1 cellular context compared by ENCODE assay signal in the genomic region with DNA sequence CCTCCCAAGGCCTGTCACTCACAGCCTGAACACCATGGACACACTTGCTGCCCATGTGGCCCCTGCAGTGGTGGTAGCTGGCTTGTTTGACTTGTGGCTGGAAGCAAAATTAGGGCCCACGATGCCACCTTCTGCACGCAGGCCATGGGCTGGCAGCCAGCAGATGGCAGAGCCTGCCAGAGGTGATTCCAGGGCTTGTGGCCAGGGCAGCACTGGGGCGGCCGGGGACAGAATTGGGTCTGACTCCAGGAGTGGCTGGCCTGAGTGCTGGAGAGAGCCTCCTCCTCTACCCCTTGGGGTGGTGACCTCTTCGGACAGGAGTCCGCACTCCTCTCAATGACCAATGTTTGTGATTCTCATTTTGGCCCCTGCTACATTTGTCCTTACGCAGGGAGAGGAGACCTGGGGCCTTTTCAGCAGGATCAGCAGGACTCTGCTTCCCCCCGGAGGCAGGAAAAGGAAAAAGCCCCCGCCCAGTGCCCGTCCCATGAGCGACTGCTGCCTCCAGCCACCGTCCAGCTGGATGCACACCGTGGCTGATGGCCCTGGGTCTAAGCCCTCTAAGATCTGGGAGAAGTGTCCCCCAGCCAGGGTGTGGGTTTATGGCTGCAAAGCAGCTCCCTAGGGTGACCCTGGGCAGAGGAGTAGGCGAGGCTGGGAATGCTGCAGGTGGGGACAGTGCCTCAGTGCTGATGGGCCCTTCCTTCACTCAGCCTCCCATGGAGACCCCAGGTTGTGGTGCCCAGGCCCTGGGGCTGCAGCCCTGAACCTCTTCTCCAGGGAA.
TF ChIP-seq lines count a peak whose summit lies in the region.

No MANE protein-coding gene starts in this region.

TF ChIP-seq in K562, 482 proteins besides CTCF, POLR2A, EP300 and RAD21 (continued from another document and continues in another):
- TF ChIP-seq, protein P1, sequence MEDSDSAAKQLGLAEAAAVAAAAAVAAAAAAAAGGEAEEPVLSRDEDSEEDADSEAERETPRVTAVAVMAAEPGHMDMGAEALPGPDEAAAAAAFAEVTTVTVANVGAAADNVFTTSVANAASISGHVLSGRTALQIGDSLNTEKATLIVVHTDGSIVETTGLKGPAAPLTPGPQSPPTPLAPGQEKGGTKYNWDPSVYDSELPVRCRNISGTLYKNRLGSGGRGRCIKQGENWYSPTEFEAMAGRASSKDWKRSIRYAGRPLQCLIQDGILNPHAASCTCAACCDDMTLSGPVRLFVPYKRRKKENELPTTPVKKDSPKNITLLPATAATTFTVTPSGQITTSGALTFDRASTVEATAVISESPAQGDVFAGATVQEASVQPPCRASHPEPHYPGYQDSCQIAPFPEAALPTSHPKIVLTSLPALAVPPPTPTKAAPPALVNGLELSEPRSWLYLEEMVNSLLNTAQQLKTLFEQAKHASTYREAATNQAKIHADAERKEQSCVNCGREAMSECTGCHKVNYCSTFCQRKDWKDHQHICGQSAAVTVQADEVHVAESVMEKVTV (CRISPR knock-in tag; IDR thresholded peaks at IDR 0.05) = peak; percentile 97
- TF ChIP-seq, protein P2, sequence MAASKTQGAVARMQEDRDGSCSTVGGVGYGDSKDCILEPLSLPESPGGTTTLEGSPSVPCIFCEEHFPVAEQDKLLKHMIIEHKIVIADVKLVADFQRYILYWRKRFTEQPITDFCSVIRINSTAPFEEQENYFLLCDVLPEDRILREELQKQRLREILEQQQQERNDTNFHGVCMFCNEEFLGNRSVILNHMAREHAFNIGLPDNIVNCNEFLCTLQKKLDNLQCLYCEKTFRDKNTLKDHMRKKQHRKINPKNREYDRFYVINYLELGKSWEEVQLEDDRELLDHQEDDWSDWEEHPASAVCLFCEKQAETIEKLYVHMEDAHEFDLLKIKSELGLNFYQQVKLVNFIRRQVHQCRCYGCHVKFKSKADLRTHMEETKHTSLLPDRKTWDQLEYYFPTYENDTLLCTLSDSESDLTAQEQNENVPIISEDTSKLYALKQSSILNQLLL (CRISPR knock-in tag; IDR thresholded peaks at IDR 0.05; ENCODE audit: borderline replicate concordance) = no peak
- TF ChIP-seq, protein P3, sequence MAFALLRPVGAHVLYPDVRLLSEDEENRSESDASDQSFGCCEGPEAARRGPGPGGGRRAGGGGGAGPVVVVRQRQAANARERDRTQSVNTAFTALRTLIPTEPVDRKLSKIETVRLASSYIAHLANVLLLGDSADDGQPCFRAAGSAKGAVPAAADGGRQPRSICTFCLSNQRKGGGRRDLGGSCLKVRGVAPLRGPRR (CRISPR knock-in tag; IDR thresholded peaks at IDR 0.05) = peak; percentile 55; the same call in 1 of the 2 replicates
- TF ChIP-seq PHF21A (IDR thresholded peaks at IDR 0.05; ENCODE audit: borderline replicate concordance, low read depth) (no peak), HNRNPUL1 (IDR thresholded peaks at IDR 0.05; ENCODE audit: low read length) (no peak), ZNF695 (CRISPR knock-in tag; IDR thresholded peaks at IDR 0.05) (no peak), POLR2AphosphoS5 (IDR thresholded peaks at IDR 0.05; ENCODE audit: control insufficient read depth, insufficient read depth, low read depth, low read length) (no peak), ETS2 (tag; IDR thresholded peaks at IDR 0.05; ENCODE audit: borderline replicate concordance, poor library complexity, severe bottlenecking) (no peak), ZNF696 (CRISPR knock-in tag; conservative IDR thresholded peaks at IDR 0.05) (no peak), SMARCB1 (IDR thresholded peaks at IDR 0.05; ENCODE audit: insufficient read length, low read depth) (no peak), TCF7 (IDR thresholded peaks at IDR 0.05; ENCODE audit: borderline replicate concordance) (peak; percentile 51; the same call in 1 of the 2 replicates), POLR2H (tag; IDR thresholded peaks at IDR 0.05; ENCODE audit: low read depth) (no peak), CREM (IDR thresholded peaks at IDR 0.05; ENCODE audit: low read depth) (peak; percentile 24; the same call in 1 of the 2 replicates), POLR2B (IDR thresholded peaks at IDR 0.05; ENCODE audit: low read depth, partially characterized antibody) (no peak), HDAC6 (IDR thresholded peaks at IDR 0.05; ENCODE audit: low read depth, low read length) (no peak), ZNF143 (CRISPR knock-in tag; IDR thresholded peaks at IDR 0.05) (no peak; the same call in 1 of the 2 replicates), ZNF589 (CRISPR knock-in tag; IDR thresholded peaks at IDR 0.05; ENCODE audit: low read depth) (peak; percentile 46; the same call in 1 of the 2 replicates), ZFP30 (CRISPR knock-in tag; IDR thresholded peaks at IDR 0.05; ENCODE audit: borderline replicate concordance) (no peak), ZNF197 (CRISPR knock-in tag; IDR thresholded peaks at IDR 0.05; ENCODE audit: low read depth) (no peak), SNRNP70 (optimal IDR thresholded peaks at IDR 0.05; ENCODE audit: low read depth, low read length) (no peak), FOXJ3 (CRISPR knock-in tag; IDR thresholded peaks at IDR 0.05) (no peak), PYGO2 (tag; IDR thresholded peaks at IDR 0.05) (no peak), SUPT5H (IDR thresholded peaks at IDR 0.05) (no peak)
- TF ChIP-seq, protein P4, sequence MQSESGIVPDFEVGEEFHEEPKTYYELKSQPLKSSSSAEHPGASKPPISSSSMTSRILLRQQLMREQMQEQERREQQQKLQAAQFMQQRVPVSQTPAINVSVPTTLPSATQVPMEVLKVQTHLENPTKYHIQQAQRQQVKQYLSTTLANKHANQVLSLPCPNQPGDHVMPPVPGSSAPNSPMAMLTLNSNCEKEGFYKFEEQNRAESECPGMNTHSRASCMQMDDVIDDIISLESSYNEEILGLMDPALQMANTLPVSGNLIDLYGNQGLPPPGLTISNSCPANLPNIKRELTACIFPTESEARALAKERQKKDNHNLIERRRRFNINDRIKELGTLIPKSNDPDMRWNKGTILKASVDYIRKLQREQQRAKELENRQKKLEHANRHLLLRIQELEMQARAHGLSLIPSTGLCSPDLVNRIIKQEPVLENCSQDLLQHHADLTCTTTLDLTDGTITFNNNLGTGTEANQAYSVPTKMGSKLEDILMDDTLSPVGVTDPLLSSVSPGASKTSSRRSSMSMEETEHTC (IDR thresholded peaks at IDR 0.05) = no peak
- TF ChIP-seq, protein P5, sequence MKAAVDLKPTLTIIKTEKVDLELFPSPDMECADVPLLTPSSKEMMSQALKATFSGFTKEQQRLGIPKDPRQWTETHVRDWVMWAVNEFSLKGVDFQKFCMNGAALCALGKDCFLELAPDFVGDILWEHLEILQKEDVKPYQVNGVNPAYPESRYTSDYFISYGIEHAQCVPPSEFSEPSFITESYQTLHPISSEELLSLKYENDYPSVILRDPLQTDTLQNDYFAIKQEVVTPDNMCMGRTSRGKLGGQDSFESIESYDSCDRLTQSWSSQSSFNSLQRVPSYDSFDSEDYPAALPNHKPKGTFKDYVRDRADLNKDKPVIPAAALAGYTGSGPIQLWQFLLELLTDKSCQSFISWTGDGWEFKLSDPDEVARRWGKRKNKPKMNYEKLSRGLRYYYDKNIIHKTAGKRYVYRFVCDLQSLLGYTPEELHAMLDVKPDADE (conservative IDR thresholded peaks at IDR 0.05; ENCODE audit: control insufficient read depth, low read depth, low read length) = no peak
- TF ChIP-seq, protein P6, sequence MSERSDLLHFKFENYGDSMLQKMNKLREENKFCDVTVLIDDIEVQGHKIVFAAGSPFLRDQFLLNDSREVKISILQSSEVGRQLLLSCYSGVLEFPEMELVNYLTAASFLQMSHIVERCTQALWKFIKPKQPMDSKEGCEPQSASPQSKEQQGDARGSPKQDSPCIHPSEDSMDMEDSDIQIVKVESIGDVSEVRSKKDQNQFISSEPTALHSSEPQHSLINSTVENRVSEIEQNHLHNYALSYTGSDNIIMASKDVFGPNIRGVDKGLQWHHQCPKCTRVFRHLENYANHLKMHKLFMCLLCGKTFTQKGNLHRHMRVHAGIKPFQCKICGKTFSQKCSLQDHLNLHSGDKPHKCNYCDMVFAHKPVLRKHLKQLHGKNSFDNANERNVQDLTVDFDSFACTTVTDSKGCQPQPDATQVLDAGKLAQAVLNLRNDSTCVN (CRISPR knock-in tag; IDR thresholded peaks at IDR 0.05) = no peak
- TF ChIP-seq, protein P7, sequence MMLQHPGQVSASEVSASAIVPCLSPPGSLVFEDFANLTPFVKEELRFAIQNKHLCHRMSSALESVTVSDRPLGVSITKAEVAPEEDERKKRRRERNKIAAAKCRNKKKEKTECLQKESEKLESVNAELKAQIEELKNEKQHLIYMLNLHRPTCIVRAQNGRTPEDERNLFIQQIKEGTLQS (IDR thresholded peaks at IDR 0.05) = no peak
- TF ChIP-seq, protein P7 (CRISPR knock-in tag; conservative IDR thresholded peaks at IDR 0.05) = no peak
- TF ChIP-seq, protein P8, sequence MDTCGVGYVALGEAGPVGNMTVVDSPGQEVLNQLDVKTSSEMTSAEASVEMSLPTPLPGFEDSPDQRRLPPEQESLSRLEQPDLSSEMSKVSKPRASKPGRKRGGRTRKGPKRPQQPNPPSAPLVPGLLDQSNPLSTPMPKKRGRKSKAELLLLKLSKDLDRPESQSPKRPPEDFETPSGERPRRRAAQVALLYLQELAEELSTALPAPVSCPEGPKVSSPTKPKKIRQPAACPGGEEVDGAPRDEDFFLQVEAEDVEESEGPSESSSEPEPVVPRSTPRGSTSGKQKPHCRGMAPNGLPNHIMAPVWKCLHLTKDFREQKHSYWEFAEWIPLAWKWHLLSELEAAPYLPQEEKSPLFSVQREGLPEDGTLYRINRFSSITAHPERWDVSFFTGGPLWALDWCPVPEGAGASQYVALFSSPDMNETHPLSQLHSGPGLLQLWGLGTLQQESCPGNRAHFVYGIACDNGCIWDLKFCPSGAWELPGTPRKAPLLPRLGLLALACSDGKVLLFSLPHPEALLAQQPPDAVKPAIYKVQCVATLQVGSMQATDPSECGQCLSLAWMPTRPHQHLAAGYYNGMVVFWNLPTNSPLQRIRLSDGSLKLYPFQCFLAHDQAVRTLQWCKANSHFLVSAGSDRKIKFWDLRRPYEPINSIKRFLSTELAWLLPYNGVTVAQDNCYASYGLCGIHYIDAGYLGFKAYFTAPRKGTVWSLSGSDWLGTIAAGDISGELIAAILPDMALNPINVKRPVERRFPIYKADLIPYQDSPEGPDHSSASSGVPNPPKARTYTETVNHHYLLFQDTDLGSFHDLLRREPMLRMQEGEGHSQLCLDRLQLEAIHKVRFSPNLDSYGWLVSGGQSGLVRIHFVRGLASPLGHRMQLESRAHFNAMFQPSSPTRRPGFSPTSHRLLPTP (IDR thresholded peaks at IDR 0.05; ENCODE audit: borderline replicate concordance, extremely low read depth, insufficient read length) = no peak
- TF ChIP-seq, protein P9, sequence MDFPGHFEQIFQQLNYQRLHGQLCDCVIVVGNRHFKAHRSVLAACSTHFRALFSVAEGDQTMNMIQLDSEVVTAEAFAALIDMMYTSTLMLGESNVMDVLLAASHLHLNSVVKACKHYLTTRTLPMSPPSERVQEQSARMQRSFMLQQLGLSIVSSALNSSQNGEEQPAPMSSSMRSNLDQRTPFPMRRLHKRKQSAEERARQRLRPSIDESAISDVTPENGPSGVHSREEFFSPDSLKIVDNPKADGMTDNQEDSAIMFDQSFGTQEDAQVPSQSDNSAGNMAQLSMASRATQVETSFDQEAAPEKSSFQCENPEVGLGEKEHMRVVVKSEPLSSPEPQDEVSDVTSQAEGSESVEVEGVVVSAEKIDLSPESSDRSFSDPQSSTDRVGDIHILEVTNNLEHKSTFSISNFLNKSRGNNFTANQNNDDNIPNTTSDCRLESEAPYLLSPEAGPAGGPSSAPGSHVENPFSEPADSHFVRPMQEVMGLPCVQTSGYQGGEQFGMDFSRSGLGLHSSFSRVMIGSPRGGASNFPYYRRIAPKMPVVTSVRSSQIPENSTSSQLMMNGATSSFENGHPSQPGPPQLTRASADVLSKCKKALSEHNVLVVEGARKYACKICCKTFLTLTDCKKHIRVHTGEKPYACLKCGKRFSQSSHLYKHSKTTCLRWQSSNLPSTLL (IDR thresholded peaks at IDR 0.05) = no peak
- TF ChIP-seq, protein P10, sequence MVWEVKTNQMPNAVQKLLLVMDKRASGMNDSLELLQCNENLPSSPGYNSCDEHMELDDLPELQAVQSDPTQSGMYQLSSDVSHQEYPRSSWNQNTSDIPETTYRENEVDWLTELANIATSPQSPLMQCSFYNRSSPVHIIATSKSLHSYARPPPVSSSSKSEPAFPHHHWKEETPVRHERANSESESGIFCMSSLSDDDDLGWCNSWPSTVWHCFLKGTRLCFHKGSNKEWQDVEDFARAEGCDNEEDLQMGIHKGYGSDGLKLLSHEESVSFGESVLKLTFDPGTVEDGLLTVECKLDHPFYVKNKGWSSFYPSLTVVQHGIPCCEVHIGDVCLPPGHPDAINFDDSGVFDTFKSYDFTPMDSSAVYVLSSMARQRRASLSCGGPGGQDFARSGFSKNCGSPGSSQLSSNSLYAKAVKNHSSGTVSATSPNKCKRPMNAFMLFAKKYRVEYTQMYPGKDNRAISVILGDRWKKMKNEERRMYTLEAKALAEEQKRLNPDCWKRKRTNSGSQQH (CRISPR knock-in tag; IDR thresholded peaks at IDR 0.05) = no peak
- TF ChIP-seq, protein P11, sequence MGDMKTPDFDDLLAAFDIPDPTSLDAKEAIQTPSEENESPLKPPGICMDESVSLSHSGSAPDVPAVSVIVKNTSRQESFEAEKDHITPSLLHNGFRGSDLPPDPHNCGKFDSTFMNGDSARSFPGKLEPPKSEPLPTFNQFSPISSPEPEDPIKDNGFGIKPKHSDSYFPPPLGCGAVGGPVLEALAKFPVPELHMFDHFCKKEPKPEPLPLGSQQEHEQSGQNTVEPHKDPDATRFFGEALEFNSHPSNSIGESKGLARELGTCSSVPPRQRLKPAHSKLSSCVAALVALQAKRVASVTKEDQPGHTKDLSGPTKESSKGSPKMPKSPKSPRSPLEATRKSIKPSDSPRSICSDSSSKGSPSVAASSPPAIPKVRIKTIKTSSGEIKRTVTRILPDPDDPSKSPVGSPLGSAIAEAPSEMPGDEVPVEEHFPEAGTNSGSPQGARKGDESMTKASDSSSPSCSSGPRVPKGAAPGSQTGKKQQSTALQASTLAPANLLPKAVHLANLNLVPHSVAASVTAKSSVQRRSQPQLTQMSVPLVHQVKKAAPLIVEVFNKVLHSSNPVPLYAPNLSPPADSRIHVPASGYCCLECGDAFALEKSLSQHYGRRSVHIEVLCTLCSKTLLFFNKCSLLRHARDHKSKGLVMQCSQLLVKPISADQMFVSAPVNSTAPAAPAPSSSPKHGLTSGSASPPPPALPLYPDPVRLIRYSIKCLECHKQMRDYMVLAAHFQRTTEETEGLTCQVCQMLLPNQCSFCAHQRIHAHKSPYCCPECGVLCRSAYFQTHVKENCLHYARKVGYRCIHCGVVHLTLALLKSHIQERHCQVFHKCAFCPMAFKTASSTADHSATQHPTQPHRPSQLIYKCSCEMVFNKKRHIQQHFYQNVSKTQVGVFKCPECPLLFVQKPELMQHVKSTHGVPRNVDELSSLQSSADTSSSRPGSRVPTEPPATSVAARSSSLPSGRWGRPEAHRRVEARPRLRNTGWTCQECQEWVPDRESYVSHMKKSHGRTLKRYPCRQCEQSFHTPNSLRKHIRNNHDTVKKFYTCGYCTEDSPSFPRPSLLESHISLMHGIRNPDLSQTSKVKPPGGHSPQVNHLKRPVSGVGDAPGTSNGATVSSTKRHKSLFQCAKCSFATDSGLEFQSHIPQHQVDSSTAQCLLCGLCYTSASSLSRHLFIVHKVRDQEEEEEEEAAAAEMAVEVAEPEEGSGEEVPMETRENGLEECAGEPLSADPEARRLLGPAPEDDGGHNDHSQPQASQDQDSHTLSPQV (IDR thresholded peaks at IDR 0.05) = peak; percentile 85
- TF ChIP-seq, protein P12, sequence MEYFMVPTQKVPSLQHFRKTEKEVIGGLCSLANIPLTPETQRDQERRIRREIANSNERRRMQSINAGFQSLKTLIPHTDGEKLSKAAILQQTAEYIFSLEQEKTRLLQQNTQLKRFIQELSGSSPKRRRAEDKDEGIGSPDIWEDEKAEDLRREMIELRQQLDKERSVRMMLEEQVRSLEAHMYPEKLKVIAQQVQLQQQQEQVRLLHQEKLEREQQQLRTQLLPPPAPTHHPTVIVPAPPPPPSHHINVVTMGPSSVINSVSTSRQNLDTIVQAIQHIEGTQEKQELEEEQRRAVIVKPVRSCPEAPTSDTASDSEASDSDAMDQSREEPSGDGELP (CRISPR knock-in tag; IDR thresholded peaks at IDR 0.05; ENCODE audit: borderline replicate concordance) = peak; percentile 84
